ENCODE assay signal across 8 cellular contexts in genomic region chr1:11062965-11063401, GRCh38. TPM values are rescaled to one million over a fixed set of nuclear protein-coding genes. Genes with fewer than 3 reads are reported as not detected.
DNase-seq lines count a peak whose midpoint lies in the region; ATAC-seq lines count a peak whose summit lies in the region.

No MANE protein-coding gene starts in this region.

- ATAC-seq in HG02610 (IDR thresholded peaks at IDR 0.05; ENCODE audit: unreplicated experiment) (peak; percentile 37), GM21526 (IDR thresholded peaks at IDR 0.05; ENCODE audit: low FRiP score, unreplicated experiment) (no peak), HG03280 (IDR thresholded peaks at IDR 0.05; ENCODE audit: unreplicated experiment) (no peak), HG02840 (IDR thresholded peaks at IDR 0.05; ENCODE audit: low FRiP score, unreplicated experiment) (no peak)
- no peak for ATAC-seq in naive thymus-derived CD4-positive, alpha-beta T cell

- peak overlapping the region; percentile 36 for H3K4me3 Mint-ChIP-seq in T-helper 1 cell treated with Interleukin-12 subunit alpha and Interleukin-12 subunit beta and Interleukin-4 antibody, amounts not matched to agents 30 μg/mL and 1 μg/mL, for 36 hours
- peak overlapping the region in 7 of 10 donors; percentile 15 to 69 (median 45) for H3K4me3 Mint-ChIP-seq in naive thymus-derived CD4-positive, alpha-beta T cell

- no peaks in the 10 kb centered on the region for H3K9me3 Mint-ChIP-seq in T-helper 1 cell treated with Interleukin-12 subunit alpha and Interleukin-12 subunit beta and Interleukin-4 antibody, amounts not matched to agents 30 μg/mL and 1 μg/mL, for 36 hours
- no peaks in the 10 kb centered on the region for H3K9me3 Mint-ChIP-seq in naive thymus-derived CD4-positive, alpha-beta T cell

- H3K4me3 ChIP-seq in naive thymus-derived CD4-positive, alpha-beta T cell (ENCODE audit: low read length): no peak overlapping the region

- no peak overlapping the region for H3K27ac ChIP-seq in naive thymus-derived CD4-positive, alpha-beta T cell (ENCODE audit: low read depth, low read length)

- POLR2A ChIA-PET in naive thymus-derived CD4-positive, alpha-beta T cell (lab: Charles Lee): interaction anchor here (1.2 kb wide), 1 partner anchor 12 kb away, joined by 3 read pairs; no protein-coding TSS in a partner anchor

- DNase-seq in GM03348 (ENCODE audit: low spot score) (peak; percentile 77), NCI-H146 (lab: John Stamatoyannopoulos, UW) (no peak)
- DNase-seq in naive thymus-derived CD4-positive, alpha-beta T cell: peak in 1 of 9 donors; percentile 56

- CTCF ChIA-PET in naive thymus-derived CD4-positive, alpha-beta T cell (lab: Charles Lee): interaction anchor here (2.0 kb wide), 1 partner anchor 25 kb away, joined by 8 read pairs; no protein-coding TSS in a partner anchor

- H3K27ac Mint-ChIP-seq in T-helper 1 cell treated with Interleukin-12 subunit alpha and Interleukin-12 subunit beta and Interleukin-4 antibody, amounts not matched to agents 30 μg/mL and 1 μg/mL, for 36 hours: peak overlapping the region; percentile 23
- H3K27ac Mint-ChIP-seq in naive thymus-derived CD4-positive, alpha-beta T cell: peak overlapping the region; percentile 3 to 85 (median 59)

- H3K4me1 Mint-ChIP-seq in T-helper 1 cell treated with Interleukin-12 subunit alpha and Interleukin-12 subunit beta and Interleukin-4 antibody, amounts not matched to agents 30 μg/mL and 1 μg/mL, for 36 hours (ENCODE audit: low read depth): peaks cover 31% of the 10 kb centered on the region
- peaks cover 6 to 37% (median 24%) of the 10 kb centered on the region in 7 donors for H3K4me1 Mint-ChIP-seq in naive thymus-derived CD4-positive, alpha-beta T cell

- H3K36me3 ChIP-seq in naive thymus-derived CD4-positive, alpha-beta T cell (ENCODE audit: control insufficient read depth in 2 of 3, insufficient read depth in 3 of 3, low read length in 3 of 3): peaks cover 3 to 29% (median 6%) of the 10 kb centered on the region in 3 experiments

- peaks cover 5 to 19% of the 10 kb centered on the region in 2 donors for H3K4me1 ChIP-seq in naive thymus-derived CD4-positive, alpha-beta T cell (ENCODE audit: control insufficient read depth in 2 of 2, insufficient read depth in 2 of 2, low read length in 2 of 2)

- peaks cover 22% of the 10 kb centered on the region for H3K36me3 Mint-ChIP-seq in T-helper 1 cell treated with Interleukin-12 subunit alpha and Interleukin-12 subunit beta and Interleukin-4 antibody, amounts not matched to agents 30 μg/mL and 1 μg/mL, for 36 hours (ENCODE audit: low read depth)
- peaks cover 0 to 26% (median 16%) of the 10 kb centered on the region in 5 donors for H3K36me3 Mint-ChIP-seq in naive thymus-derived CD4-positive, alpha-beta T cell

- peaks cover 0 to 4% (median 0%) of the 10 kb centered on the region in 3 experiments for H3K9me3 ChIP-seq in naive thymus-derived CD4-positive, alpha-beta T cell (ENCODE audit: control insufficient read depth in 2 of 3, low read length in 3 of 3)

- intact Hi-C loops in naive thymus-derived CD4-positive, alpha-beta T cell (cut with micrococcal nuclease): no loop called here

- no peaks in the 10 kb centered on the region for H3K27me3 Mint-ChIP-seq in T-helper 1 cell treated with Interleukin-12 subunit alpha and Interleukin-12 subunit beta and Interleukin-4 antibody, amounts not matched to agents 30 μg/mL and 1 μg/mL, for 36 hours (ENCODE audit: low read depth)
- H3K27me3 Mint-ChIP-seq in naive thymus-derived CD4-positive, alpha-beta T cell: no peaks in the 10 kb centered on the region

- no peaks in the 10 kb centered on the region for H3K27me3 ChIP-seq in naive thymus-derived CD4-positive, alpha-beta T cell (ENCODE audit: control insufficient read depth in 2 of 2, insufficient read depth in 2 of 2, low read length in 2 of 2)

RNA-seq across cellular contexts. Expression of gene SRM, which starts 3.2 kb away (rescaled TPM):
- 100 to 1,000 TPM in 1 of 5 experiments, 10 to 100 TPM in 4; 30.9 to 116 (median 44.1) TPM for total RNA-seq in naive thymus-derived CD4-positive, alpha-beta T cell
- 100 to 1,000 TPM in 1 of 2 donors, 10 to 100 TPM in 1; 75.6 to 128 TPM for polyA plus RNA-seq in naive thymus-derived CD4-positive, alpha-beta T cell

RNA-seq across cellular contexts. Expression of gene MASP2, which starts 15.9 kb away (rescaled TPM):
- under 1 TPM in 1 of 5 experiments, not detected in 4; 0.72 TPM for total RNA-seq in naive thymus-derived CD4-positive, alpha-beta T cell
- polyA plus RNA-seq in naive thymus-derived CD4-positive, alpha-beta T cell: under 1 TPM in 1 of 2 donors, not detected in 1; 0.13 TPM

RNA-seq across cellular contexts. Expression of gene EXOSC10, which starts 36.7 kb away (rescaled TPM):
- 10 to 100 TPM; 72.0 to 83.4 (median 80.9) TPM for total RNA-seq in naive thymus-derived CD4-positive, alpha-beta T cell
- polyA plus RNA-seq in naive thymus-derived CD4-positive, alpha-beta T cell: 10 to 100 TPM; 33.9 to 55.1 TPM

RNA-seq across cellular contexts. Expression of gene TARDBP, which starts 50.5 kb away (rescaled TPM):
- total RNA-seq in naive thymus-derived CD4-positive, alpha-beta T cell: 100 to 1,000 TPM; 114 to 196 (median 174) TPM
- 10 to 100 TPM; 55.0 to 80.4 TPM for polyA plus RNA-seq in naive thymus-derived CD4-positive, alpha-beta T cell
